In the genomic region with DNA sequence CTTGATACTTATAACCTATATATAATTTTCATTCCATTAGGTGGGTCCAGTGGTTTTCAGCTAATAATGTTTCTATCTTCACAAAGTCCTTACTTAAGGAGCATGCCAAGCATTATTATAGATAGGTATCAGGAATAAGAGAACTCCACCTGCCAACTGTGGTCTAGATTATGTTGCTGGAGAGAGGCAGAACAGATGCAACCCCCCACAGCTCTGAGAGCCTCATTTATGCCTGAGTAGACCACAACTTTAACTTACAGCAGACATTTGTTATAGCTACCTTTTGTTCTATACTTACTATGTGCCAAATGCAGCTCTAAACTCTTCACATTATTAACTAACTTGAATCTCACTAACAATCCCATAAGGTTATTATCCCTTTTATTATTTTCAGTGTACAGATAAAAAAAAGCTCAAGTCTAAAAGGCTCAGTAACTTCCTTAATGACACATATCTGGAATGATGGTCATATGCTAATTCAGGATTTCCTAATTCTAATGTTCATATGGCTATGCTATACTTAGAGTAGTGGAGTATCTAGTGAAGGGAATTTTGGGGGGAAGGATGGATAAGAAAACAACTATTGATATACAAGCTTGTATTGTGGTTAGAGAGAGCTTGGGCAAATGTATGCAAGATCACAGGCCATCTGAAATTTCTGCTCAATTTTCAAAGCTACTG, we compare ENCODE assay signal across 20 cellular contexts.
A peak's percentile ranks its signal among the peaks of the same experiment; 100 is the strongest.
DNase-seq lines count a peak whose midpoint lies in the region; ATAC-seq, FAIRE-seq and TF ChIP-seq lines count a peak whose summit lies in the region.
"Had no signal": no experiment of that assay in that cellular context is flagged by ENCODE, and none has a peak within 500 bp of the region (broad histone marks: within the 10 kb centered on the region; RNA-seq: fewer than 3 reads in every experiment).

No MANE protein-coding gene starts in this region.

- TF ChIP-seq EP300 in A549 (IDR thresholded peaks at IDR 0.05): no peak

- H3K9me3 ChIP-seq in A549: peaks cover 6% of the 10 kb centered on the region; the same call in 2 of the 3 replicates
- H3K9me3 ChIP-seq: Peyer's patch, upper lobe of right lung had no signal

- CTCF ChIA-PET in A549 (lab: Yijun Ruan, JAX): interaction anchor here (1.3 kb wide), 1 partner anchor 11 kb away, joined by 3 read pairs; no protein-coding TSS in a partner anchor

- POLR2A ChIA-PET in A549 (lab: Yijun Ruan, JAX): interaction anchor here (0.6 kb wide), 1 partner anchor 124 kb away, joined by 3 read pairs; no protein-coding TSS in a partner anchor

- FAIRE-seq in A549 (lab: Jason Lieb, UNC): no peak
- FAIRE-seq in H54 (lab: Jason Lieb, UNC): peak; percentile 11
- FAIRE-seq in GM12892 (lab: Jason Lieb, UNC): no peak
- FAIRE-seq: GM12891 had no signal

- H3K4me2 ChIP-seq in A549: no peak overlapping the region

- no peak for TF ChIP-seq CTCF in A549 (IDR thresholded peaks at IDR 0.05)

- ATAC-seq in A549 (no peak), esophagus mucosa (peak; percentile 42), HG02759 (IDR thresholded peaks at IDR 0.05; ENCODE audit: unreplicated experiment) (no peak), GM21381 (IDR thresholded peaks at IDR 0.05; ENCODE audit: unreplicated experiment) (no peak)
- ATAC-seq: activated CD8-positive, alpha-beta T cell treated with anti-CD3 and anti-CD28 coated beads for 36 hours had no signal

- DNase-seq in A549 (ENCODE audit: low read depth in 1 of 2, low spot score in 1 of 2): no peak
- DNase-seq in H54 (ENCODE audit: insufficient read length, low spot score): no peak
- DNase-seq in NCI-H524 (lab: John Stamatoyannopoulos, UW): peak; percentile 4 to 59
- DNase-seq in GM12892 (ENCODE audit: insufficient read length): no peak
- no peak for DNase-seq in NCI-H2081 treated with DMSO at 0.1 percent for 48 hours (lab: John Stamatoyannopoulos, UW)
- DNase-seq: ACHN; activated CD4-positive, CD25-positive, alpha-beta regulatory T cell treated with anti-CD3 and anti-CD28 coated beads, Interleukin-2, amount 50 U/mL, for 72 hours; activated CD8-positive, alpha-beta T cell treated with anti-CD3 and anti-CD28 coated beads for 36 hours; activated effector memory CD4-positive, alpha-beta T cell treated with anti-CD3 and anti-CD28 coated beads, Interleukin-2, amount 50 U/mL, for 16 hours; activated naive CD8-positive, alpha-beta T cell treated with anti-CD3 and anti-CD28 coated beads, Interleukin-2, amount 10 ng/mL, durations not matched to agents 7 days and 5 days; NCI-H1436; Peyer's patch; SIG-M5; substantia nigra; upper lobe of right lung had no signal

- H3K4me1 ChIP-seq in A549: peaks cover 34% of the 10 kb centered on the region
- H3K4me1 ChIP-seq: Peyer's patch had no signal

- no peak for TF ChIP-seq RAD21 in A549 (conservative IDR thresholded peaks at IDR 0.05 in 1 of 2, IDR thresholded peaks at IDR 0.05 in 1 of 2)

- H3K4me3 ChIP-seq in A549: no peak overlapping the region
- H3K4me3 ChIP-seq: Peyer's patch, skin epidermis, upper lobe of right lung had no signal

- TF ChIP-seq POLR2A in A549 (IDR thresholded peaks at IDR 0.05; ENCODE audit: low read length): no peak
- no peak for TF ChIP-seq POLR2A in H54 (IDR thresholded peaks at IDR 0.05; ENCODE audit: low read depth, low read length)
- no peak for TF ChIP-seq POLR2A in GM12892 (IDR thresholded peaks at IDR 0.05; ENCODE audit: low read depth, low read length)

- peak overlapping the region; percentile 15 to 65; a peak in 4 of 6 replicates for H3K27ac ChIP-seq in A549
- H3K27ac ChIP-seq: Peyer's patch, upper lobe of right lung had no signal

TF ChIP-seq in A549, 52 proteins besides CTCF, POLR2A, EP300 and RAD21:
- no peak for TF ChIP-seq RARB (CRISPR knock-in tag; IDR thresholded peaks at IDR 0.05)
- no peak for TF ChIP-seq EHMT2 (IDR thresholded peaks at IDR 0.05; ENCODE audit: low read depth)
- TF ChIP-seq FOXS1 (CRISPR knock-in tag; IDR thresholded peaks at IDR 0.05): no peak
- no peak for TF ChIP-seq RFX5 (IDR thresholded peaks at IDR 0.05)
- no peak for TF ChIP-seq JUNB (IDR thresholded peaks at IDR 0.05)
- no peak for TF ChIP-seq KDM5A (IDR thresholded peaks at IDR 0.05)
- TF ChIP-seq GATA3 (IDR thresholded peaks at IDR 0.05; ENCODE audit: borderline replicate concordance): no peak
- TF ChIP-seq CBX2 (IDR thresholded peaks at IDR 0.05; ENCODE audit: borderline replicate concordance, low read depth): no peak
- no peak for TF ChIP-seq CEBPB (IDR thresholded peaks at IDR 0.05)
- TF ChIP-seq CBX8 (IDR thresholded peaks at IDR 0.05): no peak
- no peak for TF ChIP-seq RCOR1 (IDR thresholded peaks at IDR 0.05; ENCODE audit: low read depth, low read length)
- TF ChIP-seq ZC3H11A (IDR thresholded peaks at IDR 0.05): no peak
- TF ChIP-seq NFE2L2 (conservative IDR thresholded peaks at IDR 0.05; ENCODE audit: low read length): no peak
- TF ChIP-seq SMC3 (IDR thresholded peaks at IDR 0.05): no peak

Comparison
In these comparisons a context has a peak if more than half of its experiments do, and no peak if none do; other contexts are left out.
1. DNase-seq: peak in NCI-H524 (2 of 2); none in A549 (0 of 2), H54 (single experiment), GM12892 (single experiment) and NCI-H2081 treated with DMSO at 0.1 percent for 48 hours (single experiment).